8 cellular contexts compared by ENCODE assay signal in genomic region chr12:12723147-12723680, GRCh38. TPM values are rescaled to one million over a fixed set of nuclear protein-coding genes. Genes with fewer than 3 reads are reported as not detected.
A peak's percentile ranks its signal among the peaks of the same experiment; 100 is the strongest.
DNase-seq lines count a peak whose midpoint lies in the region; ATAC-seq and TF ChIP-seq lines count a peak whose summit lies in the region.

No MANE protein-coding gene starts in this region.

- POLR2A ChIA-PET in activated B cell treated with CpG ODN at 0.5 μM for 24 hours (lab: Charles Lee) = interaction anchor here (0.6 to 15.4 kb wide), 12 partner anchors 7 to 1744 kb away, joined by 3 to 389 read pairs (median 7); partner anchors contain the start of genes BORCS5, CDKN1B, ETV6 and GPR19

- no peaks in the 10 kb centered on the region for H3K27me3 Mint-ChIP-seq in activated naive CD4-positive, alpha-beta T cell treated with anti-CD3 and anti-CD28 coated beads, Interleukin-2, amount 50 U/mL, for 24 hours
- H3K27me3 Mint-ChIP-seq in activated B cell treated with CpG ODN at 0.5 μM for 24 hours = no peaks in the 10 kb centered on the region
- H3K27me3 Mint-ChIP-seq in stimulated activated naive B cell treated with anti-CD40 and anti-IgM and Interleukin-4, amounts not matched to agents 10 μg/mL and 1 μg/mL and 100 μg/mL, for 72 hours = no peaks in the 10 kb centered on the region

- CTCF ChIA-PET in activated B cell treated with CpG ODN at 0.5 μM for 24 hours (lab: Charles Lee) = interaction anchor here (1.2 to 1.7 kb wide), 2 partner anchors 7 to 14 kb away, joined by 5 to 8 read pairs; no protein-coding TSS in a partner anchor

- H3K4me3 ChIP-seq in iPS DF 6.9 (ENCODE audit: low read length) = peak overlapping the region; percentile 61; the same call in 1 of the 2 replicates

- WGBS in iPS DF 6.9 (ENCODE audit: insufficient coverage, insufficient read length) = no CpG with 5 or more reads among the region's 11 CpGs

- H3K27ac Mint-ChIP-seq in activated naive CD4-positive, alpha-beta T cell treated with anti-CD3 and anti-CD28 coated beads, Interleukin-2, amount 50 U/mL, for 24 hours = peak overlapping the region; percentile 97
- H3K27ac Mint-ChIP-seq in activated B cell treated with CpG ODN at 0.5 μM for 24 hours = peak overlapping the region; percentile 96
- H3K27ac Mint-ChIP-seq in stimulated activated naive B cell treated with anti-CD40 and anti-IgM and Interleukin-4, amounts not matched to agents 10 μg/mL and 1 μg/mL and 100 μg/mL, for 72 hours = peak overlapping the region; percentile 99

- no peak overlapping the region for H3K27ac ChIP-seq in iPS DF 6.9 (ENCODE audit: low read length)

- H3K27me3 ChIP-seq in iPS DF 6.9 (ENCODE audit: control insufficient read depth, insufficient read depth, low read length) = 0 out of 2 replicates have a peak, but pooled peaks cover 2% of the 10 kb centered on the region

- peaks cover 49% of the 10 kb centered on the region for H3K4me1 Mint-ChIP-seq in activated naive CD4-positive, alpha-beta T cell treated with anti-CD3 and anti-CD28 coated beads, Interleukin-2, amount 50 U/mL, for 24 hours
- peaks cover 54% of the 10 kb centered on the region for H3K4me1 Mint-ChIP-seq in activated B cell treated with CpG ODN at 0.5 μM for 24 hours
- H3K4me1 Mint-ChIP-seq in stimulated activated naive B cell treated with anti-CD40 and anti-IgM and Interleukin-4, amounts not matched to agents 10 μg/mL and 1 μg/mL and 100 μg/mL, for 72 hours = peaks cover 19 to 34% of the 10 kb centered on the region in 2 donors

- intact Hi-C loops in activated B cell treated with CpG ODN at 0.5 μM for 24 hours (cut with micrococcal nuclease) = no loop called here

- H3K36me3 ChIP-seq in iPS DF 6.9 (ENCODE audit: control insufficient read depth, insufficient read depth, low read length) = no peaks in the 10 kb centered on the region

- H3K9me3 ChIP-seq in iPS DF 6.9 (ENCODE audit: control insufficient read depth, insufficient read depth, low read length) = no peaks in the 10 kb centered on the region

- H3K4me3 Mint-ChIP-seq in activated naive CD4-positive, alpha-beta T cell treated with anti-CD3 and anti-CD28 coated beads, Interleukin-2, amount 50 U/mL, for 24 hours = peak overlapping the region; percentile 92
- peak overlapping the region; percentile 97 for H3K4me3 Mint-ChIP-seq in activated B cell treated with CpG ODN at 0.5 μM for 24 hours
- H3K4me3 Mint-ChIP-seq in stimulated activated naive B cell treated with anti-CD40 and anti-IgM and Interleukin-4, amounts not matched to agents 10 μg/mL and 1 μg/mL and 100 μg/mL, for 72 hours = peak overlapping the region; percentile 89 to 97

- no peak for ATAC-seq in activated B cell treated with CpG ODN at 0.5 μM for 24 hours (ENCODE audit: low read depth)
- no peak for ATAC-seq in stimulated activated naive B cell treated with anti-CD40 and anti-IgM and Interleukin-4, amounts not matched to agents 10 μg/mL and 1 μg/mL and 100 μg/mL, for 72 hours (replicated peaks)

- H3K36me3 Mint-ChIP-seq in activated naive CD4-positive, alpha-beta T cell treated with anti-CD3 and anti-CD28 coated beads, Interleukin-2, amount 50 U/mL, for 24 hours = peaks cover 24% of the 10 kb centered on the region
- peaks cover 53% of the 10 kb centered on the region for H3K36me3 Mint-ChIP-seq in activated B cell treated with CpG ODN at 0.5 μM for 24 hours (ENCODE audit: low read depth)
- H3K36me3 Mint-ChIP-seq in stimulated activated naive B cell treated with anti-CD40 and anti-IgM and Interleukin-4, amounts not matched to agents 10 μg/mL and 1 μg/mL and 100 μg/mL, for 72 hours = peaks cover 23 to 25% of the 10 kb centered on the region in 2 donors

- H3K9me3 Mint-ChIP-seq in activated naive CD4-positive, alpha-beta T cell treated with anti-CD3 and anti-CD28 coated beads, Interleukin-2, amount 50 U/mL, for 24 hours = no peaks in the 10 kb centered on the region
- H3K9me3 Mint-ChIP-seq in activated B cell treated with CpG ODN at 0.5 μM for 24 hours = no peaks in the 10 kb centered on the region
- H3K9me3 Mint-ChIP-seq in stimulated activated naive B cell treated with anti-CD40 and anti-IgM and Interleukin-4, amounts not matched to agents 10 μg/mL and 1 μg/mL and 100 μg/mL, for 72 hours = no peaks in the 10 kb centered on the region

- no peak for DNase-seq in activated naive CD4-positive, alpha-beta T cell treated with Interleukin-2 at 50 U/mL for 16 hours
- no peak for DNase-seq in activated B cell treated with CpG ODN at 0.5 μM for 24 hours
- no peak for DNase-seq in iPS DF 6.9 (ENCODE audit: low read depth, low spot score)
- DNase-seq in stimulated activated naive B cell treated with anti-CD40 and anti-IgM and Interleukin-4, amounts not matched to agents 10 μg/mL and 1 μg/mL and 100 μg/mL, for 72 hours = no peak
- no peak for DNase-seq in stimulated activated CD4-positive, alpha-beta T cell treated with anti-CD3 and anti-CD28 coated beads, Interleukin-1b, Interleukin-23, amount 100 ng/mL, for 48 hours
- DNase-seq in SIG-M5 (lab: John Stamatoyannopoulos, UW) = no peak
- no peak for DNase-seq in amygdala (lab: John Stamatoyannopoulos, UW)

- no peak for TF ChIP-seq CTCF in activated B cell treated with CpG ODN at 0.5 μM for 24 hours (IDR thresholded peaks at IDR 0.05)

- H3K4me1 ChIP-seq in iPS DF 6.9 (ENCODE audit: control insufficient read depth, insufficient read depth, low read length) = peaks cover 2% of the 10 kb centered on the region; the same call in 1 of the 2 replicates

RNA-seq across cellular contexts. Expression of gene CDKN1B, which starts 6.0 kb away (rescaled TPM):
- 56.6 and 59.0 TPM in 2 replicates for total RNA-seq in activated B cell treated with CpG ODN at 0.5 μM for 24 hours

RNA-seq across cellular contexts. Expression of gene GPR19, which starts 27.2 kb away (rescaled TPM):
- total RNA-seq in activated B cell treated with CpG ODN at 0.5 μM for 24 hours = 0.39 TPM in 1 of 2 replicates, not detected in the other
